In genomic region chr19:14577885-14578427, GRCh38 we compare ENCODE assay signal across 12 cellular contexts. TPM values are rescaled to one million over a fixed set of nuclear protein-coding genes. Genes with fewer than 3 reads are reported as not detected.
DNase-seq lines count a peak whose midpoint lies in the region; ATAC-seq and TF ChIP-seq lines count a peak whose summit lies in the region.
"Had no signal": no experiment of that assay in that cellular context is flagged by ENCODE, and none has a peak within 500 bp of the region (broad histone marks: within the 10 kb centered on the region; RNA-seq: fewer than 3 reads in every experiment).

No MANE protein-coding gene starts in this region.

- H3K9ac ChIP-seq in BLaER1, result no peak overlapping the region

- H3K27ac Mint-ChIP-seq in activated T-helper 17 cell treated with anti-CD3 and anti-CD28 coated beads, Interleukin-2, amount 50 U/mL, for 72 hours, result peak overlapping the region; percentile 31
- H3K27ac Mint-ChIP-seq: dendritic cell treated with granulocyte-macrophage colony-stimulating factor and Interleukin-4, amounts not matched to agents 40 ng/mL and 50 ng/mL, for 4 days had no signal

- H3K27ac ChIP-seq in BLaER1, result peak overlapping the region; percentile 53; the same call in 1 of the 2 replicates

- H3K4me3 Mint-ChIP-seq in activated T-helper 17 cell treated with anti-CD3 and anti-CD28 coated beads, Interleukin-2, amount 50 U/mL, for 72 hours, result peak overlapping the region; percentile 7
- H3K4me3 Mint-ChIP-seq: dendritic cell treated with granulocyte-macrophage colony-stimulating factor and Interleukin-4, amounts not matched to agents 40 ng/mL and 50 ng/mL, for 4 days had no signal

- H3K36me3 Mint-ChIP-seq in activated T-helper 17 cell treated with anti-CD3 and anti-CD28 coated beads, Interleukin-2, amount 50 U/mL, for 72 hours (ENCODE audit: low read depth), result no peaks in the 10 kb centered on the region

- no peak for TF ChIP-seq CTCF in lower leg skin (IDR thresholded peaks at IDR 0.05)

- TF ChIP-seq POLR2A in lower leg skin (IDR thresholded peaks at IDR 0.05), result no peak

- WGBS in lower leg skin, 2 donors, result 56 to 68% methylated on average over 6 of the region's 6 CpGs

- H3K4me3 ChIP-seq in BLaER1 (0 out of 2 replicates have a peak overlapping the region, but pooled peaks have one; percentile 8), lower leg skin (ENCODE audit: low read depth, poor library complexity, severe bottlenecking) (no peak overlapping the region)

- ATAC-seq in GM18861 (IDR thresholded peaks at IDR 0.05; ENCODE audit: unreplicated experiment) (peak; percentile 27), GM18867 (IDR thresholded peaks at IDR 0.05; ENCODE audit: unreplicated experiment) (no peak)
- no peak for ATAC-seq in activated T-helper 17 cell treated with anti-CD3 and anti-CD28 coated beads, Interleukin-2, amount 50 U/mL, for 72 hours (replicated peaks)

- intact Hi-C loops in lower leg skin (cut with DNase I; ENCODE audit: low total_unique reads), result no loop called here

- H3K4me1 Mint-ChIP-seq in activated T-helper 17 cell treated with anti-CD3 and anti-CD28 coated beads, Interleukin-2, amount 50 U/mL, for 72 hours, result peaks cover 18% of the 10 kb centered on the region

- peak overlapping the region; percentile 88 for H3K4me2 ChIP-seq in BLaER1

- no peaks in the 10 kb centered on the region for H3K9me3 ChIP-seq in BLaER1
- H3K9me3 ChIP-seq: BE2C had no signal

- H3K27me3 ChIP-seq in BLaER1, result no peaks in the 10 kb centered on the region
- H3K27me3 ChIP-seq: BE2C had no signal

- H4K20me1 ChIP-seq in BLaER1, result peaks cover 12% of the 10 kb centered on the region

- DNase-seq in NAMALWA (ENCODE audit: low spot score), result peak; percentile 71
- no peak for DNase-seq in stimulated activated naive CD4-positive, alpha-beta T cell treated with Interleukin-2 at 50 U/mL for 16 hours (lab: John Stamatoyannopoulos, UW)
- no peak for DNase-seq in lower leg skin (ENCODE audit: low spot score in 2 of 2)
- DNase-seq in effector CD8-positive, alpha-beta T cell (lab: John Stamatoyannopoulos, UW), result no peak
- DNase-seq: activated naive CD4-positive, alpha-beta T cell treated with anti-CD3 and anti-CD28 coated beads, Interleukin-2, amount 50 U/mL, for 16 hours; BE2C had no signal

- H3K9me3 Mint-ChIP-seq in activated T-helper 17 cell treated with anti-CD3 and anti-CD28 coated beads, Interleukin-2, amount 50 U/mL, for 72 hours, result no peaks in the 10 kb centered on the region
- H3K9me3 Mint-ChIP-seq: dendritic cell treated with granulocyte-macrophage colony-stimulating factor and Interleukin-4, amounts not matched to agents 40 ng/mL and 50 ng/mL, for 4 days had no signal

- no peaks in the 10 kb centered on the region for H3K36me3 ChIP-seq in BLaER1
- H3K36me3 ChIP-seq: BE2C had no signal

- peaks cover 56% of the 10 kb centered on the region for H3K4me1 ChIP-seq in BLaER1
- H3K4me1 ChIP-seq: BE2C had no signal

- no peaks in the 10 kb centered on the region for H3K27me3 Mint-ChIP-seq in activated T-helper 17 cell treated with anti-CD3 and anti-CD28 coated beads, Interleukin-2, amount 50 U/mL, for 72 hours
- H3K27me3 Mint-ChIP-seq: dendritic cell treated with granulocyte-macrophage colony-stimulating factor and Interleukin-4, amounts not matched to agents 40 ng/mL and 50 ng/mL, for 4 days had no signal

RNA-seq across cellular contexts. Expression of gene CLEC17A, which starts 4.9 kb away (rescaled TPM):
- 1 to 10 TPM in 1 of 2 donors, under 1 TPM in 1; 0.78 to 2.0 TPM for total RNA-seq in activated T-helper 17 cell treated with anti-CD3 and anti-CD28 coated beads, Interleukin-2, amount 50 U/mL, for 72 hours
- total RNA-seq in lower leg skin, result under 1 TPM in 1 of 4 donors, not detected in 3; 0.84 TPM
- total RNA-seq: glomerular endothelial cell had no signal

RNA-seq across cellular contexts. Expression of gene NDUFB7, which starts 6.1 kb away (rescaled TPM):
- total RNA-seq in activated T-helper 17 cell treated with anti-CD3 and anti-CD28 coated beads, Interleukin-2, amount 50 U/mL, for 72 hours, result 100 to 1,000 TPM in 1 of 2 donors, 10 to 100 TPM in 1; 79.7 to 132 TPM
- 100 to 1,000 TPM; 219 to 332 (median 280) TPM for total RNA-seq in lower leg skin

RNA-seq across cellular contexts. Expression of gene TECR, which starts 48.6 kb away (rescaled TPM):
- total RNA-seq in activated T-helper 17 cell treated with anti-CD3 and anti-CD28 coated beads, Interleukin-2, amount 50 U/mL, for 72 hours, result 100 to 1,000 TPM; 100 to 139 TPM
- 100 to 1,000 TPM; 117 to 165 (median 147) TPM for total RNA-seq in lower leg skin

RNA-seq across cellular contexts. Expression of gene DNAJB1, which starts 59.8 kb away (rescaled TPM):
- 100 to 1,000 TPM in 1 of 2 donors, 10 to 100 TPM in 1; 79.4 to 140 TPM for total RNA-seq in activated T-helper 17 cell treated with anti-CD3 and anti-CD28 coated beads, Interleukin-2, amount 50 U/mL, for 72 hours
- 100 to 1,000 TPM in 2 of 4 donors, 10 to 100 TPM in 2; 96.2 to 107 (median 99.6) TPM for total RNA-seq in lower leg skin
